8 cellular contexts compared by ENCODE assay signal in genomic region chr1:26853156-26853555, GRCh38. TPM values are rescaled to one million over a fixed set of nuclear protein-coding genes. Genes with fewer than 3 reads are reported as not detected.
DNase-seq lines count a peak whose midpoint lies in the region; ATAC-seq and TF ChIP-seq lines count a peak whose summit lies in the region.

No MANE protein-coding gene starts in this region.

- H3K27me3 ChIP-seq in SU-DHL-6 (ENCODE audit: low read length) (no peaks in the 10 kb centered on the region), cardiac muscle cell (no peaks in the 10 kb centered on the region)

- H3K4me1 Mint-ChIP-seq in activated naive CD8-positive, alpha-beta T cell treated with anti-CD3 and anti-CD28 coated beads for 36 hours, result peaks cover 5% of the 10 kb centered on the region

- H3K27ac ChIP-seq in SU-DHL-6 (ENCODE audit: low read depth, low read length) (no peak overlapping the region), cardiac muscle cell (no peak overlapping the region)

- no peak overlapping the region for H2AFZ ChIP-seq in SU-DHL-6 (ENCODE audit: low read depth, low read length, severe bottlenecking)

- no peaks in the 10 kb centered on the region for H3K79me2 ChIP-seq in SU-DHL-6 (ENCODE audit: insufficient read depth, low read length)

- DNase-seq in ELR (ENCODE audit: low read depth) (peak; percentile 89), M059J (ENCODE audit: low read depth) (peak; percentile 85), cardiac muscle cell (ENCODE audit: low read depth in 1 of 2, low spot score in 1 of 2) (peak; percentile 81 to 82), renal cortical epithelial cell (ENCODE audit: low read depth) (peak; percentile 75)
- peak; percentile 70 for DNase-seq in activated naive CD8-positive, alpha-beta T cell treated with anti-CD3 and anti-CD28 coated beads for 36 hours

- peaks cover 12% of the 10 kb centered on the region for H3K36me3 Mint-ChIP-seq in activated naive CD8-positive, alpha-beta T cell treated with anti-CD3 and anti-CD28 coated beads for 36 hours

- TF ChIP-seq CTCF in SU-DHL-6 (IDR thresholded peaks at IDR 0.05; ENCODE audit: insufficient read depth, low read length, poor library complexity, severe bottlenecking) (peak; percentile 62), cardiac muscle cell (IDR thresholded peaks at IDR 0.05; ENCODE audit: low read depth, low read length) (peak; percentile 87)

- no peak overlapping the region for H3K9ac ChIP-seq in SU-DHL-6 (ENCODE audit: low read length)

- H3K27me3 Mint-ChIP-seq in activated naive CD8-positive, alpha-beta T cell treated with anti-CD3 and anti-CD28 coated beads for 36 hours, result no peaks in the 10 kb centered on the region

- H3K36me3 ChIP-seq in SU-DHL-6 (ENCODE audit: low read length) (no peaks in the 10 kb centered on the region), cardiac muscle cell (peaks cover 27% of the 10 kb centered on the region)

- H3K4me2 ChIP-seq in SU-DHL-6 (ENCODE audit: low read depth, low read length, poor library complexity, severe bottlenecking), result no peak overlapping the region

- H3F3A ChIP-seq in SU-DHL-6 (ENCODE audit: insufficient read depth), result no peaks in the 10 kb centered on the region

- H3K4me3 ChIP-seq in SU-DHL-6 (ENCODE audit: insufficient read depth, low read length, poor library complexity, severe bottlenecking) (no peak overlapping the region), cardiac muscle cell (no peak overlapping the region)

- ATAC-seq in GM19467 (IDR thresholded peaks at IDR 0.05; ENCODE audit: unreplicated experiment) (no peak), GM19455 (IDR thresholded peaks at IDR 0.05; ENCODE audit: unreplicated experiment) (no peak)

- H3K4me1 ChIP-seq in cardiac muscle cell (ENCODE audit: low read depth), result peaks cover 5% of the 10 kb centered on the region

- H3K9me3 ChIP-seq in SU-DHL-6 (ENCODE audit: insufficient read depth, low read length), result no peaks in the 10 kb centered on the region
- no peaks in the 10 kb centered on the region for H3K9me3 ChIP-seq in cardiac muscle cell (ENCODE audit: low read depth)

- H3K9me2 ChIP-seq in SU-DHL-6 (replicated peaks; ENCODE audit: insufficient read depth, low read length), result no peaks in the 10 kb centered on the region

- no peaks in the 10 kb centered on the region for H4K20me1 ChIP-seq in SU-DHL-6 (ENCODE audit: low read depth, low read length)

- H3K4me3 Mint-ChIP-seq in activated naive CD8-positive, alpha-beta T cell treated with anti-CD3 and anti-CD28 coated beads for 36 hours, result no peak overlapping the region

- H3K27ac Mint-ChIP-seq in activated naive CD8-positive, alpha-beta T cell treated with anti-CD3 and anti-CD28 coated beads for 36 hours, result no peak overlapping the region

- H3K9me3 Mint-ChIP-seq in activated naive CD8-positive, alpha-beta T cell treated with anti-CD3 and anti-CD28 coated beads for 36 hours, result no peaks in the 10 kb centered on the region

RNA-seq across cellular contexts. Expression of gene SFN, which starts 9.8 kb away (rescaled TPM):
- total RNA-seq in M059J (2014; rRNA removed; shearing (Covaris generic)), result 0.76 TPM in 1 of 2 replicates, not detected in the other
- under 1 TPM in 1 of 2 experiments, not detected in 1; 0.43 TPM for total RNA-seq in activated naive CD8-positive, alpha-beta T cell treated with anti-CD3 and anti-CD28 coated beads for 36 hours
- total RNA-seq in cardiac muscle cell (0.15 and 0.25 TPM in 2 replicates), renal cortical epithelial cell (21.6 and 97.9 TPM in 2 replicates)
- 0.13 TPM in 1 of 2 replicates, not detected in the other for polyA plus RNA-seq in cardiac muscle cell

RNA-seq across cellular contexts. Expression of gene ZDHHC18, which starts 26.7 kb away (rescaled TPM):
- 36.2 and 41.2 TPM in 2 replicates for total RNA-seq in M059J (2014; rRNA removed; shearing (Covaris generic))
- total RNA-seq in activated naive CD8-positive, alpha-beta T cell treated with anti-CD3 and anti-CD28 coated beads for 36 hours, result 10 to 100 TPM; 48.5 to 48.8 TPM
- total RNA-seq in cardiac muscle cell, result 16.2 and 16.6 TPM in 2 replicates
- 16.1 and 16.6 TPM in 2 replicates for polyA plus RNA-seq in cardiac muscle cell
- total RNA-seq in renal cortical epithelial cell, result 8.9 and 10.3 TPM in 2 replicates

RNA-seq across cellular contexts. Expression of gene GPN2, which starts 36.9 kb away (rescaled TPM):
- total RNA-seq in M059J (2014; rRNA removed; shearing (Covaris generic)), result 9.5 and 15.7 TPM in 2 replicates
- 10 to 100 TPM; 64.1 to 65.0 TPM for total RNA-seq in activated naive CD8-positive, alpha-beta T cell treated with anti-CD3 and anti-CD28 coated beads for 36 hours
- total RNA-seq in cardiac muscle cell (18.4 and 21.5 TPM in 2 replicates), renal cortical epithelial cell (10.4 and 15.1 TPM in 2 replicates)
- 32.2 and 35.4 TPM in 2 replicates for polyA plus RNA-seq in cardiac muscle cell

RNA-seq across cellular contexts. Expression of gene GPATCH3, which starts 47.1 kb away (rescaled TPM):
- total RNA-seq in M059J (2014; rRNA removed; shearing (Covaris generic)), result 5.6 and 14.5 TPM in 2 replicates
- total RNA-seq in activated naive CD8-positive, alpha-beta T cell treated with anti-CD3 and anti-CD28 coated beads for 36 hours, result 10 to 100 TPM; 13.3 to 14.4 TPM
- total RNA-seq in cardiac muscle cell, result 11.0 and 16.1 TPM in 2 replicates
- 15.9 and 16.1 TPM in 2 replicates for polyA plus RNA-seq in cardiac muscle cell
- 6.4 and 7.0 TPM in 2 replicates for total RNA-seq in renal cortical epithelial cell

Comparison
In these comparisons a context has a peak if more than half of its experiments do, and no peak if none do; other contexts are left out.
1. RNA of gene SFN, which starts 9.8 kb away (total RNA-seq): 21.6 to 97.9 TPM in renal cortical epithelial cell; 0.76 TPM in M059J, 0.43 TPM in activated naive CD8-positive, alpha-beta T cell treated with anti-CD3 and anti-CD28 coated beads for 36 hours and 0.15 to 0.25 TPM in cardiac muscle cell; every median in the first group is over 10 times any median in the second.
2. Peak in every context shown above with its lines, with median percentiles within 50 percentile points of each other: DNase-seq.